ENCODE assay signal across 25 cellular contexts in genomic region chr2:177747384-177747783, GRCh38.
"Had no signal": no experiment of that assay in that cellular context is flagged by ENCODE, and none has a peak within 500 bp of the region (broad histone marks: within the 10 kb centered on the region; RNA-seq: fewer than 3 reads in every experiment).

No MANE protein-coding gene starts in this region.

- H3K4me2 ChIP-seq: PC-9 had no signal

- FAIRE-seq: HTR-8/SVneo had no signal

- H3K27ac ChIP-seq: HL-60, PC-9, Peyer's patch, SJCRH30 had no signal

- H3K36me3 ChIP-seq: MG63, Peyer's patch, SJCRH30 had no signal

- H3K4me1 Mint-ChIP-seq: IgD-negative memory B cell had no signal

- H3K9me3 Mint-ChIP-seq: IgD-negative memory B cell had no signal

- H3K4me1 ChIP-seq: Peyer's patch, SJCRH30 had no signal

- H3K4me3 ChIP-seq: MG63, PC-9, Peyer's patch, SJCRH30 had no signal

- H3K9me3 ChIP-seq: MG63, Peyer's patch, SJCRH30 had no signal

- H3K27me3 Mint-ChIP-seq: IgD-negative memory B cell had no signal

- H3K4me3 Mint-ChIP-seq: IgD-negative memory B cell had no signal

- ATAC-seq: Right ventricle myocardium inferior, SK-N-SH treated with all-trans-retinoic acid at 6 μM for 48 hours had no signal

- H3K27me3 ChIP-seq: MG63, Peyer's patch, SJCRH30 had no signal

- H2AFZ ChIP-seq: PC-9 had no signal

- DNase-seq: KBM-7; MG63; NCI-H1092; NCI-H1105 treated with DMSO at 0.1 percent for 48 hours; NCI-H1417 treated with DMSO at 0.1 percent for 48 hours; NCI-H146; NCI-H1694 treated with DMSO at 0.1 percent for 48 hours; NCI-H1930; NCI-H2081; NCI-H2107; NCI-H2227 treated with DMSO at 0.1 percent for 48 hours; NCI-H524; NCI-H526 treated with DMSO at 0.1 percent for 48 hours; NCI-H748 treated with DMSO at 0.1 percent for 48 hours; NK-92 treated with Interleukin-12 subunit alpha and Interleukin-12 subunit beta, amount 100 ng/mL, for 24 hours; PC-9; Peyer's patch; SHP77 treated with DMSO at 0.1 percent for 48 hours; SJCRH30; T-helper 1 cell had no signal
